8 cellular contexts compared by ENCODE assay signal in the genomic region with DNA sequence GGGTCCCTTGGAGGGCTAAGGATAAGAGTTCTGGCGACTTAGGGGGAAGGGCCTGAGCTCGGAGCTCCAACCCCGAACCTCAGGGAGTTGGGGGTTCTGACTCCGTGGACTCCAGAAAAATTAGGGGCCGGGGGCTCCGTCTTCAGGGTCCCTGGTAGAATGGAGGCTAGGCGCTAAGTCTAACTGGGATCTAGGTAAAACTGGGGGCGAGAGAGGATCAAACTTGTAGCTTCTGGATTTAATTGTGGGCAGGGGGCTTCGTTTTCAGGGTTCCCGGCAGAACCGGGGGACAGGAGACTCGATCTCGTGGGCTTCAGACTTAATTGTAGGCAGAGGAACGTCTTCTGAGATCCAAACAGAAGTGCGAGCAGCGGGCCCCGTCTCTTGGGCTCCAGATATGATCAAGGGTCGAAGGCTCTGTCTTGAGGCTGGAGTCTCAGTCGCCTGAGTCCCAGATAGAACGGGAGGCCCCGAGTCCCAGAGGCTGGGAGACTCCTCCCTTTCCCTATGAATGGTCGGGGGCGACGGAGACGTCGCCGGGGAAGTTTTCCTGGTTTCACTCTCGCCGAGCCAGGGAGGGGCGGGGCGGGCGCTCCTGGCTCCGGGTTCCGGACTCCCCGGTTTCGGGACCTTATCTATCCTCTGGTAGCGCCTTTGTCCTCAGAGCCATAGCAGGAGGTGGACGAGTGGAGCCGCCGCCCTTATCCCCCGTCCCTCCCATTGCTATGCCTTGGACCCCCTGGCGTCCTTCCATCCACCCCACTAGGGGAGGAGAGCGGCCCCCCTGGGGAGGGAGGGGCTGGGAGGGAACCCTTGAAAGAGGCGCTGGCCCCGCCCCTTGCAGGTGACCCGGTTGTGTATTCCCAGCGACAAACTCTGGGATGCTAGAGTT. TPM values are rescaled to one million over a fixed set of nuclear protein-coding genes. Genes with fewer than 3 reads are reported as not detected.
DNase-seq lines count a peak whose midpoint lies in the region; ATAC-seq and TF ChIP-seq lines count a peak whose summit lies in the region.

No MANE protein-coding gene starts in this region.

- peak overlapping the region; percentile 99 for H3K4me2 ChIP-seq in BLaER1

- H3K9me3 Mint-ChIP-seq in activated CD8-positive, alpha-beta memory T cell treated with anti-CD3 and anti-CD28 coated beads, Interleukin-2, amount 10 ng/mL, durations not matched to agents 7 days and 5 days (ENCODE audit: low read depth) = no peaks in the 10 kb centered on the region
- no peaks in the 10 kb centered on the region for H3K9me3 Mint-ChIP-seq in natural killer cell treated with Interleukin-12 subunit alpha and Interleukin-12 subunit beta and Interleukin-15 and Interleukin-18, amount 100 ng/mL, for 72 hours

- H3K9me3 ChIP-seq in BLaER1 (no peaks in the 10 kb centered on the region), HUES48 (ENCODE audit: control insufficient read depth, insufficient read depth, low read length) (no peaks in the 10 kb centered on the region)

- CTCF ChIA-PET in activated CD8-positive, alpha-beta memory T cell treated with anti-CD3 and anti-CD28 coated beads, Interleukin-2, amount 10 ng/mL, durations not matched to agents 7 days and 5 days (lab: Charles Lee) = interaction anchor here (0.9 to 2.5 kb wide), 6 partner anchors 12 to 193 kb away, joined by 3 to 12 read pairs (median 4); no protein-coding TSS in a partner anchor

- H3K4me1 ChIP-seq in BLaER1 (peaks cover 58% of the 10 kb centered on the region), HUES48 (ENCODE audit: control insufficient read depth, insufficient read depth, low read length) (peaks cover 19% of the 10 kb centered on the region)

- H3K9ac ChIP-seq in BLaER1 (peak overlapping the region; percentile 98), HUES48 (ENCODE audit: low read depth, low read length) (peak overlapping the region; percentile 72)

- H3K36me3 ChIP-seq in BLaER1 (no peaks in the 10 kb centered on the region; the same call in 1 of the 2 replicates), HUES48 (ENCODE audit: control insufficient read depth, insufficient read depth, low read length) (peaks cover 11% of the 10 kb centered on the region)

- TF ChIP-seq CTCF in fibroblast of pulmonary artery (IDR thresholded peaks at IDR 0.05; ENCODE audit: low read length, missing control alignments) = no peak

- H3K27me3 ChIP-seq in BLaER1 (no peaks in the 10 kb centered on the region), HUES48 (ENCODE audit: control insufficient read depth, insufficient read depth, low read length) (peaks cover 3% of the 10 kb centered on the region; the same call in 1 of the 2 replicates)

- H3K27ac Mint-ChIP-seq in activated CD8-positive, alpha-beta memory T cell treated with anti-CD3 and anti-CD28 coated beads, Interleukin-2, amount 10 ng/mL, durations not matched to agents 7 days and 5 days = no peak overlapping the region
- peak overlapping the region in 1 of 2 donors; percentile 30 for H3K27ac Mint-ChIP-seq in natural killer cell treated with Interleukin-12 subunit alpha and Interleukin-12 subunit beta and Interleukin-15 and Interleukin-18, amount 100 ng/mL, for 72 hours

- no peak for DNase-seq in activated CD8-positive, alpha-beta memory T cell treated with anti-CD3 and anti-CD28 coated beads, Interleukin-2, amount 10 ng/mL, durations not matched to agents 7 days and 5 days
- DNase-seq in fibroblast of pulmonary artery (ENCODE audit: low read depth) = peak; percentile 50
- DNase-seq in natural killer cell treated with Interleukin-12 subunit alpha and Interleukin-12 subunit beta and Interleukin-15 and Interleukin-18, amount 100 ng/mL, for 72 hours (ENCODE audit: low spot score) = no peak
- DNase-seq in cerebellar nuclear complex (lab: John Stamatoyannopoulos, UW) = no peak
- DNase-seq in superior temporal gyrus (ENCODE audit: extremely low spot score) = no peak

- H3K27ac ChIP-seq in BLaER1 = peak overlapping the region; percentile 99
- peak overlapping the region; percentile 97 for H3K27ac ChIP-seq in HUES48 (ENCODE audit: low read depth, low read length)

- H3K4me3 Mint-ChIP-seq in activated CD8-positive, alpha-beta memory T cell treated with anti-CD3 and anti-CD28 coated beads, Interleukin-2, amount 10 ng/mL, durations not matched to agents 7 days and 5 days = peak overlapping the region; percentile 19
- H3K4me3 Mint-ChIP-seq in natural killer cell treated with Interleukin-12 subunit alpha and Interleukin-12 subunit beta and Interleukin-15 and Interleukin-18, amount 100 ng/mL, for 72 hours = peak overlapping the region; percentile 81

- H4K20me1 ChIP-seq in BLaER1 = peaks cover 47% of the 10 kb centered on the region

- H3K4me1 Mint-ChIP-seq in activated CD8-positive, alpha-beta memory T cell treated with anti-CD3 and anti-CD28 coated beads, Interleukin-2, amount 10 ng/mL, durations not matched to agents 7 days and 5 days = peaks cover 19% of the 10 kb centered on the region
- peaks cover 20 to 25% of the 10 kb centered on the region in 2 donors for H3K4me1 Mint-ChIP-seq in natural killer cell treated with Interleukin-12 subunit alpha and Interleukin-12 subunit beta and Interleukin-15 and Interleukin-18, amount 100 ng/mL, for 72 hours (ENCODE audit: low read depth in 2 of 2)

- ATAC-seq in activated CD8-positive, alpha-beta memory T cell treated with anti-CD3 and anti-CD28 coated beads, Interleukin-2, amount 10 ng/mL, durations not matched to agents 7 days and 5 days = no peak
- no peak for ATAC-seq in natural killer cell treated with Interleukin-12 subunit alpha and Interleukin-12 subunit beta and Interleukin-15 and Interleukin-18, amount 100 ng/mL, for 72 hours
- no peak for ATAC-seq in GM21447 (IDR thresholded peaks at IDR 0.05; ENCODE audit: unreplicated experiment)

- H3K36me3 Mint-ChIP-seq in activated CD8-positive, alpha-beta memory T cell treated with anti-CD3 and anti-CD28 coated beads, Interleukin-2, amount 10 ng/mL, durations not matched to agents 7 days and 5 days = no peaks in the 10 kb centered on the region
- H3K36me3 Mint-ChIP-seq in natural killer cell treated with Interleukin-12 subunit alpha and Interleukin-12 subunit beta and Interleukin-15 and Interleukin-18, amount 100 ng/mL, for 72 hours = no peaks in the 10 kb centered on the region

- H3K27me3 Mint-ChIP-seq in activated CD8-positive, alpha-beta memory T cell treated with anti-CD3 and anti-CD28 coated beads, Interleukin-2, amount 10 ng/mL, durations not matched to agents 7 days and 5 days = peaks cover 41% of the 10 kb centered on the region
- H3K27me3 Mint-ChIP-seq in natural killer cell treated with Interleukin-12 subunit alpha and Interleukin-12 subunit beta and Interleukin-15 and Interleukin-18, amount 100 ng/mL, for 72 hours = peaks cover 9 to 20% of the 10 kb centered on the region in 2 donors

- H3K4me3 ChIP-seq in BLaER1 (peak overlapping the region; percentile 99), HUES48 (ENCODE audit: low read depth, low read length) (peak overlapping the region; percentile 74), fibroblast of pulmonary artery (replicated peaks; ENCODE audit: low read depth, low read length) (peak overlapping the region; percentile 97)

RNA-seq across cellular contexts. Expression of a gene that starts 1.3 kb away (rescaled TPM):
- under 1 TPM; 0.49 to 0.67 TPM for total RNA-seq in activated CD8-positive, alpha-beta memory T cell treated with anti-CD3 and anti-CD28 coated beads, Interleukin-2, amount 10 ng/mL, durations not matched to agents 7 days and 5 days
- total RNA-seq in natural killer cell treated with Interleukin-12 subunit alpha and Interleukin-12 subunit beta and Interleukin-15 and Interleukin-18, amount 100 ng/mL, for 72 hours = 1 to 10 TPM; 1.3 to 1.6 TPM

RNA-seq across cellular contexts. Expression of a gene that starts 38.5 kb away (rescaled TPM):
- not detected for total RNA-seq in activated CD8-positive, alpha-beta memory T cell treated with anti-CD3 and anti-CD28 coated beads, Interleukin-2, amount 10 ng/mL, durations not matched to agents 7 days and 5 days
- total RNA-seq in natural killer cell treated with Interleukin-12 subunit alpha and Interleukin-12 subunit beta and Interleukin-15 and Interleukin-18, amount 100 ng/mL, for 72 hours = not detected

RNA-seq across cellular contexts. Expression of a gene that starts 43.7 kb away (rescaled TPM):
- total RNA-seq in activated CD8-positive, alpha-beta memory T cell treated with anti-CD3 and anti-CD28 coated beads, Interleukin-2, amount 10 ng/mL, durations not matched to agents 7 days and 5 days = 100 to 1,000 TPM in 1 of 2 experiments, 10 to 100 TPM in 1; 66.9 to 103 TPM
- total RNA-seq in natural killer cell treated with Interleukin-12 subunit alpha and Interleukin-12 subunit beta and Interleukin-15 and Interleukin-18, amount 100 ng/mL, for 72 hours = 100 to 1,000 TPM; 119 to 240 TPM

RNA-seq across cellular contexts. Expression of a gene that starts 58.2 kb away (rescaled TPM):
- total RNA-seq in activated CD8-positive, alpha-beta memory T cell treated with anti-CD3 and anti-CD28 coated beads, Interleukin-2, amount 10 ng/mL, durations not matched to agents 7 days and 5 days = under 1 TPM; 0.44 to 0.47 TPM
- total RNA-seq in natural killer cell treated with Interleukin-12 subunit alpha and Interleukin-12 subunit beta and Interleukin-15 and Interleukin-18, amount 100 ng/mL, for 72 hours = 1 to 10 TPM; 1.5 to 1.6 TPM
